1 cellular context compared by ENCODE assay signal in genomic region chr10:5623081-5623748, GRCh38.
TF ChIP-seq lines count a peak whose summit lies in the region.

No MANE protein-coding gene starts in this region.

TF ChIP-seq in K562, 482 proteins besides CTCF, POLR2A, EP300 and RAD21 (continued from another document and continues in another):
- TF ChIP-seq CREM (IDR thresholded peaks at IDR 0.05; ENCODE audit: low read depth) (peak; percentile 38; the same call in 1 of the 2 replicates), SAP30 (IDR thresholded peaks at IDR 0.05; ENCODE audit: borderline replicate concordance, insufficient read depth, low read depth, low read length, poor library complexity, severe bottlenecking) (no peak), ZNF165 (CRISPR knock-in tag; IDR thresholded peaks at IDR 0.05; ENCODE audit: borderline replicate concordance) (no peak), ZNF384 (IDR thresholded peaks at IDR 0.05; ENCODE audit: low read depth, low read length) (0 out of 2 replicates have a peak, but pooled peaks have one; percentile 32), YY1 (IDR thresholded peaks at IDR 0.05; ENCODE audit: borderline replicate concordance in 1 of 3, control insufficient read depth in 1 of 3, extremely low read depth in 1 of 3, insufficient read depth in 3 of 3, insufficient read length in 1 of 3, insufficient replicate concordance in 2 of 3, low read depth in 1 of 3, low read length in 2 of 3) (peak in 1 of 3 experiments; percentile 49), HNRNPLL (IDR thresholded peaks at IDR 0.05; ENCODE audit: low read depth, low read length, poor library complexity, severe bottlenecking) (no peak), XRCC3 (IDR thresholded peaks at IDR 0.05) (no peak), JUN (IDR thresholded peaks at IDR 0.05; ENCODE audit: borderline replicate concordance, low read depth, low read length) (0 out of 2 replicates have a peak, but pooled peaks have one; percentile 21), JUN (CRISPR knock-in tag; IDR thresholded peaks at IDR 0.05; ENCODE audit: borderline replicate concordance) (no peak), L3MBTL2 (IDR thresholded peaks at IDR 0.05) (peak; percentile 65), NONO (IDR thresholded peaks at IDR 0.05; ENCODE audit: low read depth in 2 of 2, low read length in 1 of 2) (peak in 1 of 2 experiments; percentile 70; a peak in 2 of 4 replicates), FOXK2 (conservative IDR thresholded peaks at IDR 0.05 in 1 of 2, IDR thresholded peaks at IDR 0.05 in 1 of 2; ENCODE audit: low read depth in 2 of 2) (no peak), ZSCAN32 (CRISPR knock-in tag; IDR thresholded peaks at IDR 0.05) (no peak), E2F8 (IDR thresholded peaks at IDR 0.05; ENCODE audit: low read depth, partially characterized antibody) (no peak), RFX1 (IDR thresholded peaks at IDR 0.05) (no peak), ZNF583 (CRISPR knock-in tag; IDR thresholded peaks at IDR 0.05) (0 out of 2 replicates have a peak, but pooled peaks have one; percentile 62), HIVEP1 (CRISPR knock-in tag; IDR thresholded peaks at IDR 0.05) (no peak), PKNOX1 (IDR thresholded peaks at IDR 0.05) (0 out of 2 replicates have a peak, but pooled peaks have one; percentile 15), BRD9 (IDR thresholded peaks at IDR 0.05; ENCODE audit: low read depth, partially characterized antibody) (no peak), ARID1B (IDR thresholded peaks at IDR 0.05) (no peak), POU5F1 (IDR thresholded peaks at IDR 0.05; ENCODE audit: borderline replicate concordance, low read depth, low read length, partially characterized antibody) (no peak), SOX6 (IDR thresholded peaks at IDR 0.05) (0 out of 2 replicates have a peak, but pooled peaks have one; percentile 40), KLF16 (IDR thresholded peaks at IDR 0.05) (peak; percentile 60; the same call in 1 of the 2 replicates), SNRNP70 (optimal IDR thresholded peaks at IDR 0.05; ENCODE audit: low read depth, low read length) (no peak), MYNN (IDR thresholded peaks at IDR 0.05) (0 out of 2 replicates have a peak, but pooled peaks have one; percentile 42), MYNN (CRISPR knock-in tag; IDR thresholded peaks at IDR 0.05) (no peak), BRF1 (IDR thresholded peaks at IDR 0.05; ENCODE audit: borderline replicate concordance, extremely low read depth, insufficient read length) (no peak), ZBTB43 (CRISPR knock-in tag; IDR thresholded peaks at IDR 0.05) (peak; percentile 51; the same call in 1 of the 2 replicates), ATF1 (CRISPR knock-in tag; IDR thresholded peaks at IDR 0.05) (no peak), ATF1 (tag; IDR thresholded peaks at IDR 0.05) (peak; percentile 46; the same call in 1 of the 2 replicates), ZNF395 (CRISPR knock-in tag; IDR thresholded peaks at IDR 0.05) (no peak), TCF7L2 (IDR thresholded peaks at IDR 0.05; ENCODE audit: low read depth, low read length) (no peak), RCOR1 (IDR thresholded peaks at IDR 0.05; ENCODE audit: borderline replicate concordance in 1 of 2, low read depth in 2 of 2, low read length in 2 of 2) (peak in 1 of 2 experiments; percentile 57; a peak in 1 of 4 replicates), CAMTA2 (CRISPR knock-in tag; conservative IDR thresholded peaks at IDR 0.05) (no peak), NR2F6 (CRISPR knock-in tag; IDR thresholded peaks at IDR 0.05) (no peak), RBM34 (IDR thresholded peaks at IDR 0.05; ENCODE audit: borderline replicate concordance, insufficient read depth, low read length) (no peak), PURB (CRISPR knock-in tag; IDR thresholded peaks at IDR 0.05; ENCODE audit: low read depth) (no peak), MAX (CRISPR knock-in tag; IDR thresholded peaks at IDR 0.05) (no peak), ZNF212 (CRISPR knock-in tag; IDR thresholded peaks at IDR 0.05) (no peak), MTF1 (CRISPR knock-in tag; IDR thresholded peaks at IDR 0.05; ENCODE audit: borderline replicate concordance) (no peak), ZFX (CRISPR knock-in tag; IDR thresholded peaks at IDR 0.05) (peak; percentile 67), PHF21A (IDR thresholded peaks at IDR 0.05; ENCODE audit: borderline replicate concordance, low read depth) (peak; percentile 72; the same call in 1 of the 2 replicates), SRSF1 (IDR thresholded peaks at IDR 0.05; ENCODE audit: low read depth, low read length) (no peak), ZNF586 (CRISPR knock-in tag; conservative IDR thresholded peaks at IDR 0.05) (no peak), BCL6 (CRISPR knock-in tag; IDR thresholded peaks at IDR 0.05) (no peak), CC2D1A (IDR thresholded peaks at IDR 0.05) (peak; percentile 85), NFXL1 (CRISPR knock-in tag; IDR thresholded peaks at IDR 0.05) (no peak), ZC3H8 (IDR thresholded peaks at IDR 0.05) (no peak), CBFA2T3 (IDR thresholded peaks at IDR 0.05) (0 out of 2 replicates have a peak, but pooled peaks have one; percentile 18), NR1H2 (CRISPR knock-in tag; IDR thresholded peaks at IDR 0.05) (no peak), RB1 (IDR thresholded peaks at IDR 0.05; ENCODE audit: low read depth) (peak; percentile 94), DEAF1 (CRISPR knock-in tag; IDR thresholded peaks at IDR 0.05) (peak; percentile 88)
- TF ChIP-seq, protein P1, sequence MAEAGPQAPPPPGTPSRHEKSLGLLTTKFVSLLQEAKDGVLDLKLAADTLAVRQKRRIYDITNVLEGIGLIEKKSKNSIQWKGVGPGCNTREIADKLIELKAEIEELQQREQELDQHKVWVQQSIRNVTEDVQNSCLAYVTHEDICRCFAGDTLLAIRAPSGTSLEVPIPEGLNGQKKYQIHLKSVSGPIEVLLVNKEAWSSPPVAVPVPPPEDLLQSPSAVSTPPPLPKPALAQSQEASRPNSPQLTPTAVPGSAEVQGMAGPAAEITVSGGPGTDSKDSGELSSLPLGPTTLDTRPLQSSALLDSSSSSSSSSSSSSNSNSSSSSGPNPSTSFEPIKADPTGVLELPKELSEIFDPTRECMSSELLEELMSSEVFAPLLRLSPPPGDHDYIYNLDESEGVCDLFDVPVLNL (CRISPR knock-in tag; IDR thresholded peaks at IDR 0.05; ENCODE audit: low read depth) = no peak
- TF ChIP-seq, protein P2, sequence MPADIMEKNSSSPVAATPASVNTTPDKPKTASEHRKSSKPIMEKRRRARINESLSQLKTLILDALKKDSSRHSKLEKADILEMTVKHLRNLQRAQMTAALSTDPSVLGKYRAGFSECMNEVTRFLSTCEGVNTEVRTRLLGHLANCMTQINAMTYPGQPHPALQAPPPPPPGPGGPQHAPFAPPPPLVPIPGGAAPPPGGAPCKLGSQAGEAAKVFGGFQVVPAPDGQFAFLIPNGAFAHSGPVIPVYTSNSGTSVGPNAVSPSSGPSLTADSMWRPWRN (IDR thresholded peaks at IDR 0.05; ENCODE audit: low read depth) = no peak
- TF ChIP-seq, protein P3, sequence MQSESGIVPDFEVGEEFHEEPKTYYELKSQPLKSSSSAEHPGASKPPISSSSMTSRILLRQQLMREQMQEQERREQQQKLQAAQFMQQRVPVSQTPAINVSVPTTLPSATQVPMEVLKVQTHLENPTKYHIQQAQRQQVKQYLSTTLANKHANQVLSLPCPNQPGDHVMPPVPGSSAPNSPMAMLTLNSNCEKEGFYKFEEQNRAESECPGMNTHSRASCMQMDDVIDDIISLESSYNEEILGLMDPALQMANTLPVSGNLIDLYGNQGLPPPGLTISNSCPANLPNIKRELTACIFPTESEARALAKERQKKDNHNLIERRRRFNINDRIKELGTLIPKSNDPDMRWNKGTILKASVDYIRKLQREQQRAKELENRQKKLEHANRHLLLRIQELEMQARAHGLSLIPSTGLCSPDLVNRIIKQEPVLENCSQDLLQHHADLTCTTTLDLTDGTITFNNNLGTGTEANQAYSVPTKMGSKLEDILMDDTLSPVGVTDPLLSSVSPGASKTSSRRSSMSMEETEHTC (IDR thresholded peaks at IDR 0.05) = no peak
- TF ChIP-seq, protein P4, sequence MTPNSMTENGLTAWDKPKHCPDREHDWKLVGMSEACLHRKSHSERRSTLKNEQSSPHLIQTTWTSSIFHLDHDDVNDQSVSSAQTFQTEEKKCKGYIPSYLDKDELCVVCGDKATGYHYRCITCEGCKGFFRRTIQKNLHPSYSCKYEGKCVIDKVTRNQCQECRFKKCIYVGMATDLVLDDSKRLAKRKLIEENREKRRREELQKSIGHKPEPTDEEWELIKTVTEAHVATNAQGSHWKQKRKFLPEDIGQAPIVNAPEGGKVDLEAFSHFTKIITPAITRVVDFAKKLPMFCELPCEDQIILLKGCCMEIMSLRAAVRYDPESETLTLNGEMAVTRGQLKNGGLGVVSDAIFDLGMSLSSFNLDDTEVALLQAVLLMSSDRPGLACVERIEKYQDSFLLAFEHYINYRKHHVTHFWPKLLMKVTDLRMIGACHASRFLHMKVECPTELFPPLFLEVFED (CRISPR knock-in tag; conservative IDR thresholded peaks at IDR 0.05) = no peak
- TF ChIP-seq, protein P5, sequence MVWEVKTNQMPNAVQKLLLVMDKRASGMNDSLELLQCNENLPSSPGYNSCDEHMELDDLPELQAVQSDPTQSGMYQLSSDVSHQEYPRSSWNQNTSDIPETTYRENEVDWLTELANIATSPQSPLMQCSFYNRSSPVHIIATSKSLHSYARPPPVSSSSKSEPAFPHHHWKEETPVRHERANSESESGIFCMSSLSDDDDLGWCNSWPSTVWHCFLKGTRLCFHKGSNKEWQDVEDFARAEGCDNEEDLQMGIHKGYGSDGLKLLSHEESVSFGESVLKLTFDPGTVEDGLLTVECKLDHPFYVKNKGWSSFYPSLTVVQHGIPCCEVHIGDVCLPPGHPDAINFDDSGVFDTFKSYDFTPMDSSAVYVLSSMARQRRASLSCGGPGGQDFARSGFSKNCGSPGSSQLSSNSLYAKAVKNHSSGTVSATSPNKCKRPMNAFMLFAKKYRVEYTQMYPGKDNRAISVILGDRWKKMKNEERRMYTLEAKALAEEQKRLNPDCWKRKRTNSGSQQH (CRISPR knock-in tag; IDR thresholded peaks at IDR 0.05) = no peak
